1 cellular context compared by ENCODE assay signal in the genomic region with DNA sequence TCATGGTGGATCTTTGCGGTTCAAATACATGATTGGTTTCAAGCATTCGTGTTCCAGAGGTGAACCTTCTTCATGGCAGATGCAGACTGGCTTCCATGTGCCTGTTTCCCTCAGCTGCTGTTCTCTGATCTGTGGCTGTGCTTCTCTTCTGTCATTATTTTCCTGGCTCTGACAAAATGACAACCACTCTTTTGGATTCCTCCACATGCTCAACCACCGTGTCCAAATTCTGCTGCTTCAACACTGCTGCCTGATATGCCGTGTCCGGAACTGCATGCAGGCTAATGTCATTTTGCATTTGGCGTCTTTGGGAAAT.
TF ChIP-seq lines count a peak whose summit lies in the region.

No MANE protein-coding gene starts in this region.

TF ChIP-seq in IMR-90, 13 proteins besides CTCF, POLR2A, EP300 and RAD21:
- TF ChIP-seq CEBPB (IDR thresholded peaks at IDR 0.05; ENCODE audit: low read depth, low read length) (no peak), SMC3 (IDR thresholded peaks at IDR 0.05; ENCODE audit: low read depth, low read length) (no peak), RCOR1 (IDR thresholded peaks at IDR 0.05; ENCODE audit: insufficient replicate concordance, low read length) (no peak), MXI1 (IDR thresholded peaks at IDR 0.05; ENCODE audit: borderline replicate concordance, low read depth, low read length) (no peak), FOS (IDR thresholded peaks at IDR 0.05; ENCODE audit: low read depth, low read length) (no peak), BHLHE40 (IDR thresholded peaks at IDR 0.05; ENCODE audit: low read depth, low read length) (no peak), USF2 (IDR thresholded peaks at IDR 0.05; ENCODE audit: low read depth, low read length) (no peak), MAFK (IDR thresholded peaks at IDR 0.05; ENCODE audit: low read depth, low read length) (no peak), NFE2L2 (IDR thresholded peaks at IDR 0.05; ENCODE audit: low read depth, low read length) (no peak), RFX5 (IDR thresholded peaks at IDR 0.05; ENCODE audit: low read depth, low read length) (no peak), CHD1 (IDR thresholded peaks at IDR 0.05; ENCODE audit: low read depth, low read length) (no peak), MAZ (IDR thresholded peaks at IDR 0.05; ENCODE audit: borderline replicate concordance, low read depth, low read length) (no peak)
- TF ChIP-seq, protein P1, sequence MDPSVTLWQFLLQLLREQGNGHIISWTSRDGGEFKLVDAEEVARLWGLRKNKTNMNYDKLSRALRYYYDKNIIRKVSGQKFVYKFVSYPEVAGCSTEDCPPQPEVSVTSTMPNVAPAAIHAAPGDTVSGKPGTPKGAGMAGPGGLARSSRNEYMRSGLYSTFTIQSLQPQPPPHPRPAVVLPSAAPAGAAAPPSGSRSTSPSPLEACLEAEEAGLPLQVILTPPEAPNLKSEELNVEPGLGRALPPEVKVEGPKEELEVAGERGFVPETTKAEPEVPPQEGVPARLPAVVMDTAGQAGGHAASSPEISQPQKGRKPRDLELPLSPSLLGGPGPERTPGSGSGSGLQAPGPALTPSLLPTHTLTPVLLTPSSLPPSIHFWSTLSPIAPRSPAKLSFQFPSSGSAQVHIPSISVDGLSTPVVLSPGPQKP (IDR thresholded peaks at IDR 0.05; ENCODE audit: borderline replicate concordance, low read depth, low read length) = no peak
